ENCODE assay signal across 31 cellular contexts in the genomic region with DNA sequence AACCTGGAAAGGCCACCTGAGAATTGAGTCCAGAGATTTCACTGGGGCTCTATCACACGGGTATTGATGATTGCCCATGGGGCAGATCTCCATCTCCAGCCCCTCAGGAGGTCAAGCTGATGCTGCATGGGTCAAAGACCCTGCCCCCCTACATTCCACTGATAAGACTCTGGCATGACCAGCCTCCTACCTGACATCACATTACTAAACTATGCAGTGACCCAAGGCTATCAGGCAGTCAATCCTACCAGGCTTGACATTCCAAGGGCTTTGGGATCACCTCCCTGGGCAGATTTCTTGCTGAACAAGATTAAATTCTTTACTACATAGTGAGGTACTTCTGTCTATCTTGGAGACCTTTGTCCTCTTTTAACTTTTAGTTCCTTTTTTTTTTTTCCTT.
"Had no signal": no experiment of that assay in that cellular context is flagged by ENCODE, and none has a peak within 500 bp of the region (broad histone marks: within the 10 kb centered on the region; RNA-seq: fewer than 3 reads in every experiment).

No MANE protein-coding gene starts in this region.

- H3K36me3 ChIP-seq: heart right ventricle, left lung, lower lobe of right lung, neural progenitor cell, neutrophil, ovary, prostate gland, suprapubic skin, thoracic aorta, tibial artery, vagina had no signal

- DNase-seq: heart right ventricle; kidney; left colon; left lung; lower lobe of right lung; mammary epithelial cell; mesenchymal stem cell; naive B cell; natural killer cell; nephron progenitor cell; ovary; retina; right cardiac atrium; stimulated activated CD4-positive, alpha-beta T cell treated with anti-CD3 and anti-CD28 coated beads, Interleukin-12 subunit alpha, Interleukin-12 subunit beta, amount 100 ng/mL, for 4 hours; stimulated activated CD4-positive, alpha-beta T cell treated with anti-CD3 and anti-CD28 coated beads, Interleukin-15, amount 100 ng/mL, for 24 hours; stimulated activated CD4-positive, alpha-beta T cell treated with anti-CD3 and anti-CD28 coated beads, Interleukin-2, amount 100 ng/mL, for 24 hours; stimulated activated CD4-positive, alpha-beta T cell treated with anti-CD3 and anti-CD28 coated beads, Interleukin-4, amount 100 ng/mL, for 1 hour; stimulated activated naive CD4-positive, alpha-beta T cell; tibial artery had no signal

- H3K4me3 ChIP-seq: heart right ventricle, hepatocyte, left lung, lower lobe of right lung, neural progenitor cell, ovary, prostate gland, skin epidermis, suprapubic skin, thoracic aorta, tibial artery, vagina had no signal

- H3K9ac ChIP-seq: neural progenitor cell had no signal

- H3K27ac ChIP-seq: heart right ventricle, hepatocyte, left lung, lower lobe of right lung, neural progenitor cell, neutrophil, ovary, prostate gland, skin epidermis, suprapubic skin, thoracic aorta, tibial artery, vagina had no signal

- H3K27ac Mint-ChIP-seq: mesothelial cell of epicardium; naive B cell; natural killer cell; nephron progenitor cell; neural progenitor cell; stimulated activated naive CD8-positive, alpha-beta T cell treated with anti-CD3 and anti-CD28 coated beads, Interleukin-15, Interleukin-2, amounts not matched to agents 100 ng/mL and 50 ng/mL, for 24 hours; type B pancreatic cell had no signal

- H3K4me1 Mint-ChIP-seq: mesothelial cell of epicardium, natural killer cell, nephron progenitor cell, neural progenitor cell had no signal

- H2AFZ ChIP-seq: hepatocyte, neural progenitor cell had no signal

- H3K27me3 ChIP-seq: heart right ventricle, hepatocyte, left lung, neural progenitor cell, neutrophil, ovary, suprapubic skin, tibial artery, vagina had no signal

- H3K79me2 ChIP-seq: hepatocyte had no signal

- H3K4me3 Mint-ChIP-seq: mesothelial cell of epicardium; naive B cell; natural killer cell; nephron progenitor cell; neural progenitor cell; stimulated activated naive CD8-positive, alpha-beta T cell treated with anti-CD3 and anti-CD28 coated beads, Interleukin-15, Interleukin-2, amounts not matched to agents 100 ng/mL and 50 ng/mL, for 24 hours; type B pancreatic cell had no signal

- H3K4me2 ChIP-seq: hepatocyte, neural progenitor cell had no signal

- H3K4me1 ChIP-seq: heart right ventricle, left lung, lower lobe of right lung, neural progenitor cell, prostate gland, suprapubic skin, tibial artery, vagina had no signal

- ATAC-seq: heart right ventricle, left colon, left lung, lower lobe of right lung, natural killer cell, right cardiac atrium, sciatic nerve had no signal

- H3K36me3 Mint-ChIP-seq: mesothelial cell of epicardium, natural killer cell had no signal

- H3K9me3 ChIP-seq: left lung, lower lobe of right lung, neutrophil, prostate gland, suprapubic skin, thoracic aorta, tibial artery, vagina had no signal
